In the genomic region with DNA sequence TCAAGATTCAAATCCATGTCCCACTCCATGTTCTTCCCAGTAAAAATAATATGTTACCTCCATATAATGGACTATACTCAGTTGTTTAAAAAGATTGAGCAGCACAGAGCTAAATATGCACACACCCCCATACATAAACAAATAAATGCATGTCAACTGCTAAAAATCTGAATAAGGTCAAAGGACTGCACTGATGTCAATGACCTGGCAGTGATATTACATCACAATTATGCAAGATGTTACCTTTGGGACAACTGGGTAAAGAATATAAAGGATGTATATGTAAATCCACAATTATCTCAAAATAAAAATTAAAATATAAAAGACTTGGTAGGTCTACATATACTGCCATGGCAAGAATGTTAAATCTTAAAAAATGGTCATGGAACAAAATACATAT, we compare ENCODE assay signal across 10 cellular contexts.
"Had no signal": no experiment of that assay in that cellular context is flagged by ENCODE, and none has a peak within 500 bp of the region (broad histone marks: within the 10 kb centered on the region; RNA-seq: fewer than 3 reads in every experiment).

No MANE protein-coding gene starts in this region.

- H3K4me1 ChIP-seq: HAP-1 had no signal

- H3K9ac ChIP-seq: GM23248 had no signal

- DNase-seq: GM23248, GOT3, H7, H9, HCEC 1CT, HFFc6 had no signal

- H3K4me2 ChIP-seq: GM23338 had no signal

- H2AFZ ChIP-seq: GM23248, GM23338 had no signal

- H3K9me3 ChIP-seq: HAP-1 had no signal

- ATAC-seq: GM23338, HCT116 had no signal

- FAIRE-seq: H1 had no signal

- H3K4me3 ChIP-seq: GM23248, GM23338, HAP-1 had no signal

- H3K27ac ChIP-seq: GM23248 had no signal
